ENCODE assay signal across 3 cellular contexts in the genomic region with DNA sequence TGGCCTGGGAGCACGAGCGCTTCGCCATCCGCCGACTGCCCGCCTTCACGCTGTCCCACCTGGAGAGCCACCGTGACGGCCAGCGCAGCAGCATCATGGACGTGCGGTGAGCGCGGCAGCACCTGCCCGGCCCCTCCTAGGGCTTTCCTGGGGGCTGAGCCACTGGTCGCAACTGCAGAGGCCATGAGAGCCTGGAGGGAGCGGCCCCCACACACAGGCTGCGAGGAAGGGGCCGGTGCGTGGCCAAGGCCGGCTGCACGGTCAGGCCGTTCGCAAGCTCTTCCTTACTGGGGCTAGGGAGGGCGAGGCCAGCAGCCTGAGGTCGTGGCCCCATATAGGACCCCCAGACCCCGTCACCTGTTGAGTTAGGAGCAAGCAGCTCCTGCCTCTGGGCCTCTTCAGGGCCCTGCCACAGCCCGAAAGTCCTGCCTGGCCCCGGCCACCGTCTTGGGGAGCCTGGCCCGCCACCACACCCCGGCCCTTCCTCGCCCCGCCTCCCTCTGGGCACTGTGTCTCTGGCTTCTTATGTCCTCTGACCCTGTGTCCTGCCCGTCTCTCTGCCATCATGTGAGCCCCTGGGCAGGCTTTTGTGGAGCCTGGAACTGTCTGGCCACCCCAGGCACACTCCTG.
TF ChIP-seq lines count a peak whose summit lies in the region.

No MANE protein-coding gene starts in this region.

TF ChIP-seq in HEK293, 187 proteins besides CTCF, POLR2A, EP300 and RAD21:
- TF ChIP-seq, protein P1, sequence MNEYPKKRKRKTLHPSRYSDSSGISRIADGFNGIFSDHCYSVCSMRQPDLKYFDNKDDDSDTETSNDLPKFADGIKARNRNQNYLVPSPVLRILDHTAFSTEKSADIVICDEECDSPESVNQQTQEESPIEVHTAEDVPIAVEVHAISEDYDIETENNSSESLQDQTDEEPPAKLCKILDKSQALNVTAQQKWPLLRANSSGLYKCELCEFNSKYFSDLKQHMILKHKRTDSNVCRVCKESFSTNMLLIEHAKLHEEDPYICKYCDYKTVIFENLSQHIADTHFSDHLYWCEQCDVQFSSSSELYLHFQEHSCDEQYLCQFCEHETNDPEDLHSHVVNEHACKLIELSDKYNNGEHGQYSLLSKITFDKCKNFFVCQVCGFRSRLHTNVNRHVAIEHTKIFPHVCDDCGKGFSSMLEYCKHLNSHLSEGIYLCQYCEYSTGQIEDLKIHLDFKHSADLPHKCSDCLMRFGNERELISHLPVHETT (tag by site-specific recombination; IDR thresholded peaks at IDR 0.05): no peak
- TF ChIP-seq SCRT2 (tag by site-specific recombination; IDR thresholded peaks at IDR 0.05): peak; percentile 81

TF ChIP-seq in IMR-90, 13 proteins besides CTCF, POLR2A, EP300 and RAD21:
- TF ChIP-seq MAZ (IDR thresholded peaks at IDR 0.05; ENCODE audit: borderline replicate concordance, low read depth, low read length) (no peak), BHLHE40 (IDR thresholded peaks at IDR 0.05; ENCODE audit: low read depth, low read length) (no peak), RFX5 (IDR thresholded peaks at IDR 0.05; ENCODE audit: low read depth, low read length) (no peak), CHD1 (IDR thresholded peaks at IDR 0.05; ENCODE audit: low read depth, low read length) (no peak), NFE2L2 (IDR thresholded peaks at IDR 0.05; ENCODE audit: low read depth, low read length) (no peak), MXI1 (IDR thresholded peaks at IDR 0.05; ENCODE audit: borderline replicate concordance, low read depth, low read length) (no peak), FOS (IDR thresholded peaks at IDR 0.05; ENCODE audit: low read depth, low read length) (no peak), CEBPB (IDR thresholded peaks at IDR 0.05; ENCODE audit: low read depth, low read length) (no peak), MAFK (IDR thresholded peaks at IDR 0.05; ENCODE audit: low read depth, low read length) (no peak), SMC3 (IDR thresholded peaks at IDR 0.05; ENCODE audit: low read depth, low read length) (no peak), RCOR1 (IDR thresholded peaks at IDR 0.05; ENCODE audit: insufficient replicate concordance, low read length) (no peak)
- TF ChIP-seq, protein P2, sequence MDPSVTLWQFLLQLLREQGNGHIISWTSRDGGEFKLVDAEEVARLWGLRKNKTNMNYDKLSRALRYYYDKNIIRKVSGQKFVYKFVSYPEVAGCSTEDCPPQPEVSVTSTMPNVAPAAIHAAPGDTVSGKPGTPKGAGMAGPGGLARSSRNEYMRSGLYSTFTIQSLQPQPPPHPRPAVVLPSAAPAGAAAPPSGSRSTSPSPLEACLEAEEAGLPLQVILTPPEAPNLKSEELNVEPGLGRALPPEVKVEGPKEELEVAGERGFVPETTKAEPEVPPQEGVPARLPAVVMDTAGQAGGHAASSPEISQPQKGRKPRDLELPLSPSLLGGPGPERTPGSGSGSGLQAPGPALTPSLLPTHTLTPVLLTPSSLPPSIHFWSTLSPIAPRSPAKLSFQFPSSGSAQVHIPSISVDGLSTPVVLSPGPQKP (IDR thresholded peaks at IDR 0.05; ENCODE audit: borderline replicate concordance, low read depth, low read length): no peak
- TF ChIP-seq, protein P3, sequence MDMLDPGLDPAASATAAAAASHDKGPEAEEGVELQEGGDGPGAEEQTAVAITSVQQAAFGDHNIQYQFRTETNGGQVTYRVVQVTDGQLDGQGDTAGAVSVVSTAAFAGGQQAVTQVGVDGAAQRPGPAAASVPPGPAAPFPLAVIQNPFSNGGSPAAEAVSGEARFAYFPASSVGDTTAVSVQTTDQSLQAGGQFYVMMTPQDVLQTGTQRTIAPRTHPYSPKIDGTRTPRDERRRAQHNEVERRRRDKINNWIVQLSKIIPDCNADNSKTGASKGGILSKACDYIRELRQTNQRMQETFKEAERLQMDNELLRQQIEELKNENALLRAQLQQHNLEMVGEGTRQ (IDR thresholded peaks at IDR 0.05; ENCODE audit: low read depth, low read length): no peak

TF ChIP-seq in K562, 482 proteins besides CTCF, POLR2A, EP300 and RAD21:
- TF ChIP-seq, protein P4, sequence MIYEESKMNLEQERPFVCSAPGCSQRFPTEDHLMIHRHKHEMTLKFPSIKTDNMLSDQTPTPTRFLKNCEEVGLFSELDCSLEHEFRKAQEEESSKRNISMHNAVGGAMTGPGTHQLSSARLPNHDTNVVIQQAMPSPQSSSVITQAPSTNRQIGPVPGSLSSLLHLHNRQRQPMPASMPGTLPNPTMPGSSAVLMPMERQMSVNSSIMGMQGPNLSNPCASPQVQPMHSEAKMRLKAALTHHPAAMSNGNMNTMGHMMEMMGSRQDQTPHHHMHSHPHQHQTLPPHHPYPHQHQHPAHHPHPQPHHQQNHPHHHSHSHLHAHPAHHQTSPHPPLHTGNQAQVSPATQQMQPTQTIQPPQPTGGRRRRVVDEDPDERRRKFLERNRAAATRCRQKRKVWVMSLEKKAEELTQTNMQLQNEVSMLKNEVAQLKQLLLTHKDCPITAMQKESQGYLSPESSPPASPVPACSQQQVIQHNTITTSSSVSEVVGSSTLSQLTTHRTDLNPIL (CRISPR knock-in tag; IDR thresholded peaks at IDR 0.05): no peak
- TF ChIP-seq RBFOX2 (IDR thresholded peaks at IDR 0.05; ENCODE audit: low read depth, low read length): 0 out of 2 replicates have a peak, but pooled peaks have one; percentile 3
